ENCODE assay signal across 8 cellular contexts in genomic region chr14:23068792-23069412, GRCh38. TPM values are rescaled to one million over a fixed set of nuclear protein-coding genes. Genes with fewer than 3 reads are reported as not detected.
A peak's percentile ranks its signal among the peaks of the same experiment; 100 is the strongest.
DNase-seq lines count a peak whose midpoint lies in the region; ATAC-seq and TF ChIP-seq lines count a peak whose summit lies in the region.

No MANE protein-coding gene starts in this region.

- no peaks in the 10 kb centered on the region for H3K27me3 Mint-ChIP-seq in activated B cell treated with CpG ODN at 0.5 μM for 24 hours

- no peak overlapping the region for H3K4me3 ChIP-seq in coronary artery

- peak overlapping the region; percentile 22 for H3K4me3 Mint-ChIP-seq in activated B cell treated with CpG ODN at 0.5 μM for 24 hours

- intact Hi-C loops in activated B cell treated with CpG ODN at 0.5 μM for 24 hours (cut with micrococcal nuclease) = loop anchor here (1.0 to 5.0 kb wide), 5 partner anchors 11 to 312 kb away; partner anchors contain the start of genes PPP1R3E and PSMB5

- H3K27ac Mint-ChIP-seq in activated B cell treated with CpG ODN at 0.5 μM for 24 hours = peak overlapping the region; percentile 50

- POLR2A ChIA-PET in activated B cell treated with CpG ODN at 0.5 μM for 24 hours (lab: Charles Lee) = interaction anchor here (0.5 to 2.0 kb wide), 5 partner anchors 9 to 232 kb away, joined by 4 to 14 read pairs (median 5); partner anchors contain the start of genes ACIN1 and C14orf119

- peaks cover 36% of the 10 kb centered on the region for H3K4me1 Mint-ChIP-seq in activated B cell treated with CpG ODN at 0.5 μM for 24 hours

- TF ChIP-seq CTCF in activated B cell treated with CpG ODN at 0.5 μM for 24 hours (IDR thresholded peaks at IDR 0.05) = peak; percentile 79
- TF ChIP-seq CTCF in coronary artery (IDR thresholded peaks at IDR 0.05) = peak; percentile 98

- DNase-seq in activated B cell treated with CpG ODN at 0.5 μM for 24 hours = no peak
- DNase-seq in coronary artery (ENCODE audit: low spot score) = no peak
- peak; percentile 91 to 93 for DNase-seq in lung microvascular endothelial cell (ENCODE audit: low read depth in 2 of 2)
- peak; percentile 47 for DNase-seq in stimulated activated CD8-positive, alpha-beta memory T cell treated with anti-CD3 and anti-CD28 coated beads, Interleukin-15, amount 100 ng/mL, for 1 hour (ENCODE audit: low read depth)
- no peak for DNase-seq in NCI-H2227 (lab: John Stamatoyannopoulos, UW; ENCODE audit: unreplicated experiment)

- H3K27ac ChIP-seq in coronary artery = no peak overlapping the region

- CTCF ChIA-PET in activated B cell treated with CpG ODN at 0.5 μM for 24 hours (lab: Charles Lee) = interaction anchor here (0.6 to 2.2 kb wide), 43 partner anchors 8 to 512 kb away, joined by 3 to 36 read pairs (median 4); partner anchors contain the start of genes ACIN1, AJUBA, C14orf119 and CDH24

- H3K9me3 Mint-ChIP-seq in activated B cell treated with CpG ODN at 0.5 μM for 24 hours = no peaks in the 10 kb centered on the region

- ATAC-seq in GM18517 (IDR thresholded peaks at IDR 0.05; ENCODE audit: unreplicated experiment) (peak; percentile 57), HG03196 (IDR thresholded peaks at IDR 0.05; ENCODE audit: unreplicated experiment) (peak; percentile 52), activated B cell treated with CpG ODN at 0.5 μM for 24 hours (ENCODE audit: low read depth) (peak; percentile 85), GM21360 (IDR thresholded peaks at IDR 0.05; ENCODE audit: unreplicated experiment) (no peak)

- peaks cover 79% of the 10 kb centered on the region for H3K36me3 Mint-ChIP-seq in activated B cell treated with CpG ODN at 0.5 μM for 24 hours (ENCODE audit: low read depth)

RNA-seq across cellular contexts. Expression of gene CDH24, which starts 11.6 kb away (rescaled TPM):
- total RNA-seq in activated B cell treated with CpG ODN at 0.5 μM for 24 hours (0.73 and 1.3 TPM in 2 replicates), lung microvascular endothelial cell (0.60 and 2.0 TPM in 2 replicates)

RNA-seq across cellular contexts. Expression of gene ACIN1, which starts 26.0 kb away (rescaled TPM):
- total RNA-seq in activated B cell treated with CpG ODN at 0.5 μM for 24 hours = 238 and 263 TPM in 2 replicates
- 32.7 and 48.6 TPM in 2 replicates for total RNA-seq in lung microvascular endothelial cell

RNA-seq across cellular contexts. Expression of gene C14orf119, which starts 26.4 kb away (rescaled TPM):
- total RNA-seq in activated B cell treated with CpG ODN at 0.5 μM for 24 hours (35.3 and 36.0 TPM in 2 replicates), lung microvascular endothelial cell (41.2 and 45.0 TPM in 2 replicates)

RNA-seq across cellular contexts. Expression of gene PSMB11, which starts 26.9 kb away (rescaled TPM):
- total RNA-seq in activated B cell treated with CpG ODN at 0.5 μM for 24 hours = not detected in 2 replicates
- not detected in 2 replicates for total RNA-seq in lung microvascular endothelial cell

RNA-seq across cellular contexts. Expression of gene PSMB5, which starts 34.2 kb away (rescaled TPM):
- total RNA-seq in activated B cell treated with CpG ODN at 0.5 μM for 24 hours (53.3 and 67.5 TPM in 2 replicates), lung microvascular endothelial cell (183 and 219 TPM in 2 replicates)

Comparison
In these comparisons a context has a peak if more than half of its experiments do, and no peak if none do; other contexts are left out.
1. DNase-seq: peak in lung microvascular endothelial cell (2 of 2) and stimulated activated CD8-positive, alpha-beta memory T cell treated with anti-CD3 and anti-CD28 coated beads, Interleukin-15, amount 100 ng/mL, for 1 hour (single experiment); none in activated B cell treated with CpG ODN at 0.5 μM for 24 hours (single experiment), coronary artery (single experiment) and NCI-H2227 (single experiment).